8 cellular contexts compared by ENCODE assay signal in genomic region chr17:38893612-38894011, GRCh38. TPM values are rescaled to one million over a fixed set of nuclear protein-coding genes. Genes with fewer than 3 reads are reported as not detected.
DNase-seq lines count a peak whose midpoint lies in the region; ATAC-seq and TF ChIP-seq lines count a peak whose summit lies in the region.

No MANE protein-coding gene starts in this region.

- TF ChIP-seq CTCF in brain microvascular endothelial cell (IDR thresholded peaks at IDR 0.05; ENCODE audit: low read depth, low read length, missing control alignments) (no peak), vagina (IDR thresholded peaks at IDR 0.05) (no peak)

- H3K4me1 Mint-ChIP-seq in activated naive CD4-positive, alpha-beta T cell treated with anti-CD3 and anti-CD28 coated beads for 36 hours (ENCODE audit: low read depth): peaks cover 79% of the 10 kb centered on the region

- no peak overlapping the region for H3K4me3 Mint-ChIP-seq in activated naive CD4-positive, alpha-beta T cell treated with anti-CD3 and anti-CD28 coated beads for 36 hours

- intact Hi-C loops in activated naive CD4-positive, alpha-beta T cell treated with anti-CD3 and anti-CD28 coated beads for 36 hours (cut with micrococcal nuclease): no loop called here
- intact Hi-C loops in vagina (cut with DNase I): no loop called here

- no peaks in the 10 kb centered on the region for H3K9me3 Mint-ChIP-seq in activated naive CD4-positive, alpha-beta T cell treated with anti-CD3 and anti-CD28 coated beads for 36 hours

- no peaks in the 10 kb centered on the region for H3K27me3 ChIP-seq in brain microvascular endothelial cell (replicated peaks)
- H3K27me3 ChIP-seq in vagina: no peaks in the 10 kb centered on the region

- peaks cover 17% of the 10 kb centered on the region for H3K36me3 Mint-ChIP-seq in activated naive CD4-positive, alpha-beta T cell treated with anti-CD3 and anti-CD28 coated beads for 36 hours (ENCODE audit: low read depth)

- H3K4me1 ChIP-seq in vagina: peaks cover 65% of the 10 kb centered on the region

- DNase-seq in activated naive CD4-positive, alpha-beta T cell treated with anti-CD3 and anti-CD28 coated beads for 36 hours: no peak
- DNase-seq in activated naive CD4-positive, alpha-beta T cell treated with anti-CD3 and anti-CD28 coated beads, Interleukin-2, amount 50 U/mL, for 16 hours: no peak
- peak; percentile 50 for DNase-seq in brain microvascular endothelial cell
- DNase-seq in midbrain (lab: John Stamatoyannopoulos, UW): peak; percentile 31
- no peak for DNase-seq in vagina (ENCODE audit: extremely low spot score in 2 of 2)
- DNase-seq in NCI-H1436 treated with DMSO at 0.1 percent for 48 hours (lab: John Stamatoyannopoulos, UW): no peak
- DNase-seq in COR-L47 (lab: John Stamatoyannopoulos, UW): no peak

- H3K4me3 ChIP-seq in brain microvascular endothelial cell (ENCODE audit: low read depth, low read length): no peak overlapping the region
- H3K4me3 ChIP-seq in vagina: no peak overlapping the region

- in situ Hi-C loops in brain microvascular endothelial cell (cut with HindIII; ENCODE audit: low pct_ligation_motif_present, low sequenced_read_pairs): no loop called here

- CTCF ChIA-PET in activated naive CD4-positive, alpha-beta T cell treated with anti-CD3 and anti-CD28 coated beads for 36 hours (lab: Charles Lee): interaction anchor here (0.7 to 1.6 kb wide), 6 partner anchors 9 to 24 kb away, joined by 3 to 5 read pairs (median 3); partner anchors contain the start of gene LASP1

- H3K27ac Mint-ChIP-seq in activated naive CD4-positive, alpha-beta T cell treated with anti-CD3 and anti-CD28 coated beads for 36 hours: peak overlapping the region; percentile 61

- peaks cover 78% of the 10 kb centered on the region for H3K36me3 ChIP-seq in brain microvascular endothelial cell (replicated peaks)
- H3K36me3 ChIP-seq in vagina: peaks cover 0 to 44% of the 10 kb centered on the region in 2 donors

- no peaks in the 10 kb centered on the region for H3K9me3 ChIP-seq in vagina

- ATAC-seq in HG03196 (IDR thresholded peaks at IDR 0.05; ENCODE audit: unreplicated experiment): no peak

- no peak for TF ChIP-seq POLR2A in vagina (IDR thresholded peaks at IDR 0.05)

- no peak overlapping the region for H3K27ac ChIP-seq in brain microvascular endothelial cell
- H3K27ac ChIP-seq in vagina: peak overlapping the region; percentile 53

- H3K27me3 Mint-ChIP-seq in activated naive CD4-positive, alpha-beta T cell treated with anti-CD3 and anti-CD28 coated beads for 36 hours (ENCODE audit: low read depth): no peaks in the 10 kb centered on the region

RNA-seq across cellular contexts. Expression of gene LASP1, which starts 23.8 kb away (rescaled TPM):
- total RNA-seq in activated naive CD4-positive, alpha-beta T cell treated with anti-CD3 and anti-CD28 coated beads for 36 hours: 100 to 1,000 TPM; 105 to 113 TPM
- 69.0 TPM for total RNA-seq in vagina

RNA-seq across cellular contexts. Expression of gene RPL23, which starts 40.1 kb away (rescaled TPM):
- 1,000 to 10,000 TPM; 2,241 to 2,332 TPM for total RNA-seq in activated naive CD4-positive, alpha-beta T cell treated with anti-CD3 and anti-CD28 coated beads for 36 hours
- 1,585 TPM for total RNA-seq in vagina

Comparison
In these comparisons a context has a peak if more than half of its experiments do, and no peak if none do; other contexts are left out.
1. DNase-seq: peak in brain microvascular endothelial cell (single experiment) and midbrain (single experiment); none in activated naive CD4-positive, alpha-beta T cell treated with anti-CD3 and anti-CD28 coated beads for 36 hours (single experiment), activated naive CD4-positive, alpha-beta T cell treated with anti-CD3 and anti-CD28 coated beads, Interleukin-2, amount 50 U/mL, for 16 hours (single experiment), vagina (0 of 2), NCI-H1436 treated with DMSO at 0.1 percent for 48 hours (single experiment) and COR-L47 (single experiment).